In genomic region chr4:142959156-142959555, GRCh38 we compare ENCODE assay signal across 20 cellular contexts.
DNase-seq lines count a peak whose midpoint lies in the region; ATAC-seq and TF ChIP-seq lines count a peak whose summit lies in the region.
"Had no signal": no experiment of that assay in that cellular context is flagged by ENCODE, and none has a peak within 500 bp of the region (broad histone marks: within the 10 kb centered on the region; RNA-seq: fewer than 3 reads in every experiment).

No MANE protein-coding gene starts in this region.

- DNase-seq in EL (peak; percentile 7), MV-4-11 (lab: John Stamatoyannopoulos, UW) (peak; percentile 10), epithelial cell of esophagus (ENCODE audit: low read depth) (peak; percentile 51), myocyte (ENCODE audit: low read depth) (peak; percentile 80), progenitor cell of endocrine pancreas (ENCODE audit: low spot score, unreplicated experiment) (no peak), GM19240 (ENCODE audit: insufficient read length, low spot score) (no peak)
- no peak for DNase-seq in stimulated activated CD8-positive, alpha-beta memory T cell treated with anti-CD3 and anti-CD28 coated beads, Interleukin-4, amount 100 ng/mL, for 48 hours
- DNase-seq: activated CD4-positive, alpha-beta T cell treated with anti-CD3 and anti-CD28 coated beads, Interleukin-2, amount 50 U/mL, for 48 hours; amygdala; effector CD8-positive, alpha-beta T cell; HFFc6; islet precursor cell; naive thymus-derived CD4-positive, alpha-beta T cell; NCI-H1092; NCI-H2029 treated with DMSO at 0.1 percent for 48 hours; pancreas; Right ventricle myocardium superior; T-cell had no signal

- peaks cover 10% of the 10 kb centered on the region for H3K9me3 Mint-ChIP-seq in progenitor cell of endocrine pancreas (ENCODE audit: low read depth)

- H3K27me3 Mint-ChIP-seq in progenitor cell of endocrine pancreas: no peaks in the 10 kb centered on the region

- peaks cover 12% of the 10 kb centered on the region for H3K4me1 Mint-ChIP-seq in progenitor cell of endocrine pancreas (ENCODE audit: low read depth)
- H3K4me1 Mint-ChIP-seq: T-cell had no signal

- no peak overlapping the region for H3K4me3 ChIP-seq in epithelial cell of esophagus (ENCODE audit: low read length)
- H3K4me3 ChIP-seq: pancreas had no signal

- TF ChIP-seq CTCF in epithelial cell of esophagus (IDR thresholded peaks at IDR 0.05; ENCODE audit: insufficient read depth, low read depth, low read length, missing control alignments): no peak
- no peak for TF ChIP-seq CTCF in progenitor cell of endocrine pancreas (IDR thresholded peaks at IDR 0.05; ENCODE audit: unreplicated experiment)

- no peak overlapping the region for H3K4me3 Mint-ChIP-seq in progenitor cell of endocrine pancreas (ENCODE audit: low read depth)
- H3K4me3 Mint-ChIP-seq: CD14-positive monocyte; HFFc6; naive thymus-derived CD4-positive, alpha-beta T cell; T-cell had no signal

- no peak for ATAC-seq in HG02870 (IDR thresholded peaks at IDR 0.05; ENCODE audit: unreplicated experiment)
- ATAC-seq: naive thymus-derived CD4-positive, alpha-beta T cell; pancreas; T-cell had no signal

- no peak overlapping the region for H3K27ac Mint-ChIP-seq in progenitor cell of endocrine pancreas
- H3K27ac Mint-ChIP-seq: CD14-positive monocyte; HFFc6; naive thymus-derived CD4-positive, alpha-beta T cell; T-cell had no signal

- peaks cover 5% of the 10 kb centered on the region for H3K36me3 Mint-ChIP-seq in progenitor cell of endocrine pancreas (ENCODE audit: insufficient read depth)
- H3K36me3 Mint-ChIP-seq: T-cell had no signal

Comparison
In these comparisons a context has a peak if more than half of its experiments do, and no peak if none do; other contexts are left out.
1. DNase-seq: peak in EL (single experiment), MV-4-11 (single experiment), epithelial cell of esophagus (single experiment) and myocyte (single experiment); none in progenitor cell of endocrine pancreas (single experiment), stimulated activated CD8-positive, alpha-beta memory T cell treated with anti-CD3 and anti-CD28 coated beads, Interleukin-4, amount 100 ng/mL, for 48 hours (single experiment) and GM19240 (single experiment).